ENCODE assay signal across 2 cellular contexts in the genomic region with DNA sequence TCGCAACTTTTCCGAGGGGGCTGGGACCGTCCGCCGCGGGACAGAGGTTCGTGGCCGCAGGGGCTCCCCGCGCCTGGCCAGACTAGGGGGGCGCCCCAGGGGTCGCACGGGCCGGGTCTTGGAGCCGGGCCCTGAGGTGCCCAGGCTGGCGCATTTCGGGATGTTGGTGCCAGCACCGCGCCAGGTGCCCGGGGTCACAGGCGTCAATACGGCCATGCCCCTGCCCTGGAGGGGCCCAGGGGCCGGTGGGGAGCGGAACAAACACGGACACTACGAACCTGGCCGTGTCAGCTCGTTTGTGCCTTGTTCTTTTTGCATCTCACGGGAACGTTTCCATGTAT.
TF ChIP-seq lines count a peak whose summit lies in the region.

No MANE protein-coding gene starts in this region.

TF ChIP-seq in liver, 16 proteins besides CTCF, POLR2A, EP300 and RAD21:
- no peak for TF ChIP-seq FOXA2 (IDR thresholded peaks at IDR 0.05)
- no peak for TF ChIP-seq HNF4A (conservative IDR thresholded peaks at IDR 0.05)
- TF ChIP-seq JUND (IDR thresholded peaks at IDR 0.05) = no peak
- TF ChIP-seq, protein P1, sequence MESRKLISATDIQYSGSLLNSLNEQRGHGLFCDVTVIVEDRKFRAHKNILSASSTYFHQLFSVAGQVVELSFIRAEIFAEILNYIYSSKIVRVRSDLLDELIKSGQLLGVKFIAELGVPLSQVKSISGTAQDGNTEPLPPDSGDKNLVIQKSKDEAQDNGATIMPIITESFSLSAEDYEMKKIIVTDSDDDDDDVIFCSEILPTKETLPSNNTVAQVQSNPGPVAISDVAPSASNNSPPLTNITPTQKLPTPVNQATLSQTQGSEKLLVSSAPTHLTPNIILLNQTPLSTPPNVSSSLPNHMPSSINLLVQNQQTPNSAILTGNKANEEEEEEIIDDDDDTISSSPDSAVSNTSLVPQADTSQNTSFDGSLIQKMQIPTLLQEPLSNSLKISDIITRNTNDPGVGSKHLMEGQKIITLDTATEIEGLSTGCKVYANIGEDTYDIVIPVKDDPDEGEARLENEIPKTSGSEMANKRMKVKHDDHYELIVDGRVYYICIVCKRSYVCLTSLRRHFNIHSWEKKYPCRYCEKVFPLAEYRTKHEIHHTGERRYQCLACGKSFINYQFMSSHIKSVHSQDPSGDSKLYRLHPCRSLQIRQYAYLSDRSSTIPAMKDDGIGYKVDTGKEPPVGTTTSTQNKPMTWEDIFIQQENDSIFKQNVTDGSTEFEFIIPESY (IDR thresholded peaks at IDR 0.05) = no peak
- TF ChIP-seq, protein P2, sequence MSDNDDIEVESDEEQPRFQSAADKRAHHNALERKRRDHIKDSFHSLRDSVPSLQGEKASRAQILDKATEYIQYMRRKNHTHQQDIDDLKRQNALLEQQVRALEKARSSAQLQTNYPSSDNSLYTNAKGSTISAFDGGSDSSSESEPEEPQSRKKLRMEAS (IDR thresholded peaks at IDR 0.05) = no peak
- TF ChIP-seq, protein P3, sequence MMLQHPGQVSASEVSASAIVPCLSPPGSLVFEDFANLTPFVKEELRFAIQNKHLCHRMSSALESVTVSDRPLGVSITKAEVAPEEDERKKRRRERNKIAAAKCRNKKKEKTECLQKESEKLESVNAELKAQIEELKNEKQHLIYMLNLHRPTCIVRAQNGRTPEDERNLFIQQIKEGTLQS (IDR thresholded peaks at IDR 0.05) = no peak
- TF ChIP-seq EGR1 (IDR thresholded peaks at IDR 0.05; ENCODE audit: low read depth in 2 of 2) = no peak
- no peak for TF ChIP-seq FOXA1 (IDR thresholded peaks at IDR 0.05)

TF ChIP-seq in HepG2, 621 proteins besides CTCF, POLR2A, EP300 and RAD21:
- TF ChIP-seq ARID2 (CRISPR knock-in tag; IDR thresholded peaks at IDR 0.05; ENCODE audit: borderline replicate concordance) (no peak), ZNF235 (CRISPR knock-in tag; IDR thresholded peaks at IDR 0.05; ENCODE audit: borderline replicate concordance) (no peak)
